ENCODE assay signal across 23 cellular contexts in genomic region chr17:56815711-56816110, GRCh38. TPM values are rescaled to one million over a fixed set of nuclear protein-coding genes. Genes with fewer than 3 reads are reported as not detected.
DNase-seq lines count a peak whose midpoint lies in the region; ATAC-seq and TF ChIP-seq lines count a peak whose summit lies in the region.
"Had no signal": no experiment of that assay in that cellular context is flagged by ENCODE, and none has a peak within 500 bp of the region (broad histone marks: within the 10 kb centered on the region; RNA-seq: fewer than 3 reads in every experiment).

No MANE protein-coding gene starts in this region.

- ATAC-seq in PC-3: peak; percentile 58
- no peak for ATAC-seq in GM21447 (IDR thresholded peaks at IDR 0.05; ENCODE audit: unreplicated experiment)
- ATAC-seq in HG03520 (IDR thresholded peaks at IDR 0.05; ENCODE audit: unreplicated experiment): no peak
- ATAC-seq: left cardiac atrium; natural killer cell treated with Interleukin-12 subunit alpha and Interleukin-12 subunit beta and Interleukin-15 and Interleukin-18, amount 100 ng/mL, for 72 hours; T-cell had no signal

- H3K27me3 ChIP-seq in PC-3 (ENCODE audit: low read length): no peaks in the 10 kb centered on the region
- H3K27me3 ChIP-seq: BLaER1, upper lobe of left lung had no signal

- no peaks in the 10 kb centered on the region for H3K36me3 ChIP-seq in PC-3 (ENCODE audit: low read depth, low read length)
- H3K36me3 ChIP-seq: BLaER1, upper lobe of left lung had no signal

- no peak overlapping the region for H3K9ac ChIP-seq in PC-3 (ENCODE audit: low read length)
- H3K9ac ChIP-seq: BLaER1 had no signal

- no peaks in the 10 kb centered on the region for H3K79me2 ChIP-seq in PC-3 (ENCODE audit: low read length)

- TF ChIP-seq CTCF in PC-3 (conservative IDR thresholded peaks at IDR 0.05; ENCODE audit: low read depth, low read length): no peak

- DNase-seq in EH (ENCODE audit: low read depth): peak; percentile 75
- DNase-seq in PC-3: peak; percentile 29
- DNase-seq in dermis blood vessel endothelial cell: peak; percentile 74
- DNase-seq in non-pigmented ciliary epithelial cell (ENCODE audit: low read depth): peak; percentile 38
- DNase-seq in stimulated activated CD8-positive, alpha-beta memory T cell treated with anti-CD3 and anti-CD28 coated beads, Interleukin-4, amount 100 ng/mL, for 48 hours: no peak
- no peak for DNase-seq in T-helper 1 cell
- DNase-seq: activated CD4-positive, alpha-beta T cell treated with anti-CD3 and anti-CD28 coated beads, Interleukin-2, amount 10 ng/mL, durations not matched to agents 24 days and 14 days; activated CD8-positive, alpha-beta memory T cell treated with anti-CD3 and anti-CD28 coated beads, Interleukin-2, amount 50 U/mL, for 4 hours; activated gamma-delta T cell; amygdala; left cardiac atrium; NCI-H1105; NCI-H2107; NCI-H526; posterior cingulate gyrus; stimulated activated CD4-positive, alpha-beta T cell treated with anti-CD3 and anti-CD28 coated beads, Interleukin-4, amount 100 ng/mL, for 24 hours; T-cell; upper lobe of left lung had no signal

- no peaks in the 10 kb centered on the region for H4K20me1 ChIP-seq in PC-3 (ENCODE audit: low read length)
- H4K20me1 ChIP-seq: BLaER1 had no signal

- no peaks in the 10 kb centered on the region for H3K9me3 ChIP-seq in PC-3 (ENCODE audit: low read length)
- H3K9me3 ChIP-seq: BLaER1, upper lobe of left lung had no signal

- no peak overlapping the region for H3K27ac ChIP-seq in PC-3 (ENCODE audit: low read length)
- H3K27ac ChIP-seq: BLaER1, skin epidermis, upper lobe of left lung had no signal

- no peaks in the 10 kb centered on the region for H3K4me1 ChIP-seq in PC-3 (ENCODE audit: insufficient read depth, low read length)

- H2AFZ ChIP-seq in PC-3 (ENCODE audit: low read length): no peak overlapping the region

- POLR2A ChIA-PET in PC-3 (lab: Charles Lee; ENCODE audit: unreplicated experiment): no interaction called here

- intact Hi-C loops in PC-3 (cut with micrococcal nuclease): loop anchor here (5.0 kb wide), 1 partner anchor 147 kb away; the partner anchor contains the start of gene COIL

- H3K9me2 ChIP-seq in PC-3 (replicated peaks; ENCODE audit: low read length): no peaks in the 10 kb centered on the region

- BruUV-seq in PC-3 (replicated peaks; lab: Mats Ljungman, UMichigan): no TSS peak

- no peak overlapping the region for H3K4me3 ChIP-seq in PC-3 (ENCODE audit: low read length)
- H3K4me3 ChIP-seq: BLaER1, skin epidermis, upper lobe of left lung had no signal

- no peaks in the 10 kb centered on the region for H3F3A ChIP-seq in PC-3 (ENCODE audit: low read length, unreplicated experiment)

- no peak overlapping the region for H3K4me2 ChIP-seq in PC-3 (ENCODE audit: low read length)
- H3K4me2 ChIP-seq: BLaER1 had no signal

- CTCF ChIA-PET in PC-3 (lab: Charles Lee): no interaction called here

RNA-seq across cellular contexts. Expression of gene C17orf67, which starts 18.0 kb away (rescaled TPM):
- total RNA-seq in PC-3 (2014; rRNA removed) (2.3 and 4.4 TPM in 2 replicates), dermis blood vessel endothelial cell (3.2 and 4.1 TPM in 2 replicates)

RNA-seq across cellular contexts. Expression of gene DGKE, which starts 18.2 kb away (rescaled TPM):
- total RNA-seq in PC-3 (2014; rRNA removed) (8.4 and 12.4 TPM in 2 replicates), dermis blood vessel endothelial cell (13.0 and 17.9 TPM in 2 replicates)

Comparison
In these comparisons a context has a peak if more than half of its experiments do, and no peak if none do; other contexts are left out.
1. DNase-seq: peak in EH (single experiment), PC-3 (single experiment), dermis blood vessel endothelial cell (single experiment) and non-pigmented ciliary epithelial cell (single experiment); none in stimulated activated CD8-positive, alpha-beta memory T cell treated with anti-CD3 and anti-CD28 coated beads, Interleukin-4, amount 100 ng/mL, for 48 hours (single experiment) and T-helper 1 cell (0 of 5).